Comparison of ENCODE assay signal across 21 cellular contexts in genomic region chr14:63707216-63707615, GRCh38.
"Had no signal": no experiment of that assay in that cellular context is flagged by ENCODE, and none has a peak within 500 bp of the region (broad histone marks: within the 10 kb centered on the region; RNA-seq: fewer than 3 reads in every experiment).

No MANE protein-coding gene starts in this region.

- H3K4me1 ChIP-seq: Peyer's patch had no signal

- H3K27ac Mint-ChIP-seq: activated CD4-positive, alpha-beta memory T cell treated with anti-CD3 and anti-CD28 coated beads for 36 hours; activated CD4-positive, alpha-beta T cell treated with anti-CD3 and anti-CD28 coated beads, Interleukin-2, amount 10 ng/mL, durations not matched to agents 7 days and 5 days; activated naive CD4-positive, alpha-beta T cell treated with anti-CD3 and anti-CD28 coated beads, Interleukin-2, amount 50 U/mL, for 72 hours; brain; T-helper 1 cell treated with Interleukin-12 subunit alpha and Interleukin-12 subunit beta and Interleukin-4 antibody, amounts not matched to agents 30 μg/mL and 1 μg/mL, for 36 hours had no signal

- H3K36me3 ChIP-seq: Peyer's patch had no signal

- H3K4me3 Mint-ChIP-seq: activated CD4-positive, alpha-beta memory T cell treated with anti-CD3 and anti-CD28 coated beads for 36 hours; activated CD4-positive, alpha-beta T cell treated with anti-CD3 and anti-CD28 coated beads, Interleukin-2, amount 10 ng/mL, durations not matched to agents 7 days and 5 days; activated T-cell treated with anti-CD3 and anti-CD28 coated beads, Interleukin-2, amount 50 U/mL, for 4 hours; brain; T-helper 1 cell treated with Interleukin-12 subunit alpha and Interleukin-12 subunit beta and Interleukin-4 antibody, amounts not matched to agents 30 μg/mL and 1 μg/mL, for 36 hours had no signal

- ATAC-seq: activated naive CD4-positive, alpha-beta T cell treated with anti-CD3 and anti-CD28 coated beads, Interleukin-2, amount 50 U/mL, for 72 hours; activated T-cell treated with anti-CD3 and anti-CD28 coated beads, Interleukin-2, amount 50 U/mL, for 4 hours had no signal

- H3K4me1 Mint-ChIP-seq: brain had no signal

- H3K9me3 ChIP-seq: Peyer's patch had no signal

- H3K4me3 ChIP-seq: Peyer's patch had no signal

- H3K27me3 Mint-ChIP-seq: activated CD4-positive, alpha-beta memory T cell treated with anti-CD3 and anti-CD28 coated beads for 36 hours; activated CD4-positive, alpha-beta T cell treated with anti-CD3 and anti-CD28 coated beads, Interleukin-2, amount 10 ng/mL, durations not matched to agents 7 days and 5 days had no signal

- H3K27me3 ChIP-seq: Peyer's patch had no signal

- H3K9me3 Mint-ChIP-seq: activated CD4-positive, alpha-beta memory T cell treated with anti-CD3 and anti-CD28 coated beads for 36 hours; activated naive CD4-positive, alpha-beta T cell treated with anti-CD3 and anti-CD28 coated beads, Interleukin-2, amount 50 U/mL, for 72 hours; activated T-cell treated with anti-CD3 and anti-CD28 coated beads, Interleukin-2, amount 50 U/mL, for 4 hours; T-helper 1 cell treated with Interleukin-12 subunit alpha and Interleukin-12 subunit beta and Interleukin-4 antibody, amounts not matched to agents 30 μg/mL and 1 μg/mL, for 36 hours had no signal

- H3K27ac ChIP-seq: Peyer's patch had no signal

- DNase-seq: activated CD4-positive, alpha-beta memory T cell treated with anti-CD3 and anti-CD28 coated beads for 36 hours; activated CD4-positive, alpha-beta T cell treated with anti-CD3 and anti-CD28 coated beads, Interleukin-2, amount 10 ng/mL, durations not matched to agents 7 days and 5 days; activated CD4-positive, CD25-positive, alpha-beta regulatory T cell; activated CD8-positive, alpha-beta memory T cell treated with anti-CD3 and anti-CD28 coated beads for 24 hours; activated effector memory CD4-positive, alpha-beta T cell treated with anti-CD3 and anti-CD28 coated beads, Interleukin-2, amount 50 U/mL, for 16 hours; activated naive CD4-positive, alpha-beta T cell treated with Interleukin-2 at 50 U/mL for 16 hours; activated T-cell treated with anti-CD3 and anti-CD28 coated beads, Interleukin-2, amount 50 U/mL, for 4 hours; amygdala; MM.1S; NCI-H1105; NCI-H1436; NCI-H1694 treated with DMSO at 0.1 percent for 48 hours; NCI-H2029 treated with DMSO at 0.1 percent for 48 hours; NCI-H69; NK-92 treated with Interleukin-12 subunit alpha and Interleukin-12 subunit beta, amount 100 ng/mL, for 24 hours; Peyer's patch; SHP77 treated with DMSO at 0.1 percent for 48 hours; T-helper 9 cell had no signal

- H3K36me3 Mint-ChIP-seq: activated naive CD4-positive, alpha-beta T cell treated with anti-CD3 and anti-CD28 coated beads, Interleukin-2, amount 50 U/mL, for 72 hours had no signal
